1 cellular context compared by ENCODE assay signal in the genomic region with DNA sequence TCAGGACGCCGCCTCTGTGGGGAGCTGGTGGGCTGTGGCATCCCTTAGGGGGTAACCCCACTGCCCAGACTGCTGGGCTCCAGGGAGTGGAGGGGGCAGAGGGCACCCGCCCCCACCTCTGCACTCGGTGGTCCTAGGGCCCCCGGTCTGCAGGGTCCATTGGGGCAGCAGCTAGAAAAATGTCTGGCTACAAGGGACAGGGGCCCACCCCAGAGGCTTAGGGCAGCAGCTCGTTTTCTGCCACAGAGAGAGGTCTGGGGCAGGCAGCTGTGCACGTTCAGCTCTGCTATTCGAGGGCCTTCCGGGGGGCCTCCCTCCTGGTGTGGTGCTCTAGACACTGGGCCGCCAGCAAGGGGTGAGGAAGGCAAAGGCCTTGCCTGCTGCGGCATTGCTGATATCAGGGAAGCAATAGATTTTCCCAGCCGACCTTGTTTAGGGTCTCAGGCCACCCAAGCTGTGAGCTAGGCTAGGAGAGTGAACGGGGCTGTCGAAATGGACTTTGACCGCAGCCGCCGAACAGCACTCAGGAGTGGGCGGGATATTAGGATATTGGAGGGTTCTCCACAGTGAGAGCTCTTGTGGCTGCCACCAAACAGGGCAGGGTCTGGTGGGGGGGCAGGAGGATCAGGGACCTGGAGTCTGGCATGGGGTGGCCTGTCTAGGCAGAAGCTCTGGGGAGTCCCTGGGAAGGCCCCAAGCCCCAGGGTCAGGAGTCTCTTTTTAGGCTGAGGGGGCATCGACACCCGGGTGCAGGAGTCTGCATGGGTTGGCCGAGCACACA.
TF ChIP-seq lines count a peak whose summit lies in the region.

No MANE protein-coding gene starts in this region.

TF ChIP-seq in HepG2, 621 proteins besides CTCF, POLR2A, EP300 and RAD21 (continued from another document):
- TF ChIP-seq, protein P1, sequence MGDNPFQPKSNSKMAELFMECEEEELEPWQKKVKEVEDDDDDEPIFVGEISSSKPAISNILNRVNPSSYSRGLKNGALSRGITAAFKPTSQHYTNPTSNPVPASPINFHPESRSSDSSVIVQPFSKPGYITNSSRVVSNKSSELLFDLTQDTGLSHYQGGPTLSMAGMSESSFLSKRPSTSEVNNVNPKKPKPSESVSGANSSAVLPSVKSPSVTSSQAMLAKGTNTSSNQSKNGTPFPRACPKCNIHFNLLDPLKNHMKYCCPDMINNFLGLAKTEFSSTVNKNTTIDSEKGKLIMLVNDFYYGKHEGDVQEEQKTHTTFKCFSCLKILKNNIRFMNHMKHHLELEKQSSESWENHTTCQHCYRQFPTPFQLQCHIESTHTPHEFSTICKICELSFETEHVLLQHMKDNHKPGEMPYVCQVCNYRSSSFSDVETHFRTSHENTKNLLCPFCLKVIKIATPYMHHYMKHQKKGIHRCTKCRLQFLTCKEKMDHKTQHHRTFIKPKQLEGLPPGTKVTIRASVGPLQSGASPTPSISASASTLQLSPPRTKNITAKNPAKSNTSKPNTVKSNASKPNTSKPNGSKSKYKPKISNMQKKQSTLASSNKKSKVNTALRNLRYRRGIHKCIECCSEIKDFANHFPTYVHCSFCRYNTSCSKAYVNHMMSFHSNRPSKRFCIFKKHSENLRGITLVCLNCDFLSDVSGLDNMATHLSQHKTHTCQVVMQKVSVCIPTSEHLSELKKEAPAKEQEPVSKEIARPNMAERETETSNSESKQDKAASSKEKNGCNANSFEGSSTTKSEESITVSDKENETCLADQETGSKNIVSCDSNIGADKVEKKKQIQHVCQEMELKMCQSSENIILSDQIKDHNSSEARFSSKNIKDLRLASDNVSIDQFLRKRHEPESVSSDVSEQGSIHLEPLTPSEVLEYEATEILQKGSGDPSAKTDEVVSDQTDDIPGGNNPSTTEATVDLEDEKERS (CRISPR knock-in tag; IDR thresholded peaks at IDR 0.05): 0 out of 2 replicates have a peak, but pooled peaks have one; percentile 24
- TF ChIP-seq, protein P2, sequence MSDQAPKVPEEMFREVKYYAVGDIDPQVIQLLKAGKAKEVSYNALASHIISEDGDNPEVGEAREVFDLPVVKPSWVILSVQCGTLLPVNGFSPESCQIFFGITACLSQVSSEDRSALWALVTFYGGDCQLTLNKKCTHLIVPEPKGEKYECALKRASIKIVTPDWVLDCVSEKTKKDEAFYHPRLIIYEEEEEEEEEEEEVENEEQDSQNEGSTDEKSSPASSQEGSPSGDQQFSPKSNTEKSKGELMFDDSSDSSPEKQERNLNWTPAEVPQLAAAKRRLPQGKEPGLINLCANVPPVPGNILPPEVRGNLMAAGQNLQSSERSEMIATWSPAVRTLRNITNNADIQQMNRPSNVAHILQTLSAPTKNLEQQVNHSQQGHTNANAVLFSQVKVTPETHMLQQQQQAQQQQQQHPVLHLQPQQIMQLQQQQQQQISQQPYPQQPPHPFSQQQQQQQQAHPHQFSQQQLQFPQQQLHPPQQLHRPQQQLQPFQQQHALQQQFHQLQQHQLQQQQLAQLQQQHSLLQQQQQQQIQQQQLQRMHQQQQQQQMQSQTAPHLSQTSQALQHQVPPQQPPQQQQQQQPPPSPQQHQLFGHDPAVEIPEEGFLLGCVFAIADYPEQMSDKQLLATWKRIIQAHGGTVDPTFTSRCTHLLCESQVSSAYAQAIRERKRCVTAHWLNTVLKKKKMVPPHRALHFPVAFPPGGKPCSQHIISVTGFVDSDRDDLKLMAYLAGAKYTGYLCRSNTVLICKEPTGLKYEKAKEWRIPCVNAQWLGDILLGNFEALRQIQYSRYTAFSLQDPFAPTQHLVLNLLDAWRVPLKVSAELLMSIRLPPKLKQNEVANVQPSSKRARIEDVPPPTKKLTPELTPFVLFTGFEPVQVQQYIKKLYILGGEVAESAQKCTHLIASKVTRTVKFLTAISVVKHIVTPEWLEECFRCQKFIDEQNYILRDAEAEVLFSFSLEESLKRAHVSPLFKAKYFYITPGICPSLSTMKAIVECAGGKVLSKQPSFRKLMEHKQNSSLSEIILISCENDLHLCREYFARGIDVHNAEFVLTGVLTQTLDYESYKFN (CRISPR knock-in tag; conservative IDR thresholded peaks at IDR 0.05): peak; percentile 79
- TF ChIP-seq ZNF292 (CRISPR knock-in tag; IDR thresholded peaks at IDR 0.05; ENCODE audit: borderline replicate concordance, low read depth) (peak; percentile 80), ZNF333 (CRISPR knock-in tag; IDR thresholded peaks at IDR 0.05; ENCODE audit: borderline replicate concordance) (0 out of 2 replicates have a peak, but pooled peaks have one; percentile 40), HOXD1 (CRISPR knock-in tag; IDR thresholded peaks at IDR 0.05) (peak; percentile 34; the same call in 1 of the 2 replicates), ZNF230 (CRISPR knock-in tag; IDR thresholded peaks at IDR 0.05) (peak; percentile 67; the same call in 1 of the 2 replicates)
- TF ChIP-seq, protein P3, sequence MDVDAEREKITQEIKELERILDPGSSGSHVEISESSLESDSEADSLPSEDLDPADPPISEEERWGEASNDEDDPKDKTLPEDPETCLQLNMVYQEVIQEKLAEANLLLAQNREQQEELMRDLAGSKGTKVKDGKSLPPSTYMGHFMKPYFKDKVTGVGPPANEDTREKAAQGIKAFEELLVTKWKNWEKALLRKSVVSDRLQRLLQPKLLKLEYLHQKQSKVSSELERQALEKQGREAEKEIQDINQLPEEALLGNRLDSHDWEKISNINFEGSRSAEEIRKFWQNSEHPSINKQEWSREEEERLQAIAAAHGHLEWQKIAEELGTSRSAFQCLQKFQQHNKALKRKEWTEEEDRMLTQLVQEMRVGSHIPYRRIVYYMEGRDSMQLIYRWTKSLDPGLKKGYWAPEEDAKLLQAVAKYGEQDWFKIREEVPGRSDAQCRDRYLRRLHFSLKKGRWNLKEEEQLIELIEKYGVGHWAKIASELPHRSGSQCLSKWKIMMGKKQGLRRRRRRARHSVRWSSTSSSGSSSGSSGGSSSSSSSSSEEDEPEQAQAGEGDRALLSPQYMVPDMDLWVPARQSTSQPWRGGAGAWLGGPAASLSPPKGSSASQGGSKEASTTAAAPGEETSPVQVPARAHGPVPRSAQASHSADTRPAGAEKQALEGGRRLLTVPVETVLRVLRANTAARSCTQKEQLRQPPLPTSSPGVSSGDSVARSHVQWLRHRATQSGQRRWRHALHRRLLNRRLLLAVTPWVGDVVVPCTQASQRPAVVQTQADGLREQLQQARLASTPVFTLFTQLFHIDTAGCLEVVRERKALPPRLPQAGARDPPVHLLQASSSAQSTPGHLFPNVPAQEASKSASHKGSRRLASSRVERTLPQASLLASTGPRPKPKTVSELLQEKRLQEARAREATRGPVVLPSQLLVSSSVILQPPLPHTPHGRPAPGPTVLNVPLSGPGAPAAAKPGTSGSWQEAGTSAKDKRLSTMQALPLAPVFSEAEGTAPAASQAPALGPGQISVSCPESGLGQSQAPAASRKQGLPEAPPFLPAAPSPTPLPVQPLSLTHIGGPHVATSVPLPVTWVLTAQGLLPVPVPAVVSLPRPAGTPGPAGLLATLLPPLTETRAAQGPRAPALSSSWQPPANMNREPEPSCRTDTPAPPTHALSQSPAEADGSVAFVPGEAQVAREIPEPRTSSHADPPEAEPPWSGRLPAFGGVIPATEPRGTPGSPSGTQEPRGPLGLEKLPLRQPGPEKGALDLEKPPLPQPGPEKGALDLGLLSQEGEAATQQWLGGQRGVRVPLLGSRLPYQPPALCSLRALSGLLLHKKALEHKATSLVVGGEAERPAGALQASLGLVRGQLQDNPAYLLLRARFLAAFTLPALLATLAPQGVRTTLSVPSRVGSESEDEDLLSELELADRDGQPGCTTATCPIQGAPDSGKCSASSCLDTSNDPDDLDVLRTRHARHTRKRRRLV (CRISPR knock-in tag; IDR thresholded peaks at IDR 0.05): 0 out of 2 replicates have a peak, but pooled peaks have one; percentile 71
- TF ChIP-seq, protein P4, sequence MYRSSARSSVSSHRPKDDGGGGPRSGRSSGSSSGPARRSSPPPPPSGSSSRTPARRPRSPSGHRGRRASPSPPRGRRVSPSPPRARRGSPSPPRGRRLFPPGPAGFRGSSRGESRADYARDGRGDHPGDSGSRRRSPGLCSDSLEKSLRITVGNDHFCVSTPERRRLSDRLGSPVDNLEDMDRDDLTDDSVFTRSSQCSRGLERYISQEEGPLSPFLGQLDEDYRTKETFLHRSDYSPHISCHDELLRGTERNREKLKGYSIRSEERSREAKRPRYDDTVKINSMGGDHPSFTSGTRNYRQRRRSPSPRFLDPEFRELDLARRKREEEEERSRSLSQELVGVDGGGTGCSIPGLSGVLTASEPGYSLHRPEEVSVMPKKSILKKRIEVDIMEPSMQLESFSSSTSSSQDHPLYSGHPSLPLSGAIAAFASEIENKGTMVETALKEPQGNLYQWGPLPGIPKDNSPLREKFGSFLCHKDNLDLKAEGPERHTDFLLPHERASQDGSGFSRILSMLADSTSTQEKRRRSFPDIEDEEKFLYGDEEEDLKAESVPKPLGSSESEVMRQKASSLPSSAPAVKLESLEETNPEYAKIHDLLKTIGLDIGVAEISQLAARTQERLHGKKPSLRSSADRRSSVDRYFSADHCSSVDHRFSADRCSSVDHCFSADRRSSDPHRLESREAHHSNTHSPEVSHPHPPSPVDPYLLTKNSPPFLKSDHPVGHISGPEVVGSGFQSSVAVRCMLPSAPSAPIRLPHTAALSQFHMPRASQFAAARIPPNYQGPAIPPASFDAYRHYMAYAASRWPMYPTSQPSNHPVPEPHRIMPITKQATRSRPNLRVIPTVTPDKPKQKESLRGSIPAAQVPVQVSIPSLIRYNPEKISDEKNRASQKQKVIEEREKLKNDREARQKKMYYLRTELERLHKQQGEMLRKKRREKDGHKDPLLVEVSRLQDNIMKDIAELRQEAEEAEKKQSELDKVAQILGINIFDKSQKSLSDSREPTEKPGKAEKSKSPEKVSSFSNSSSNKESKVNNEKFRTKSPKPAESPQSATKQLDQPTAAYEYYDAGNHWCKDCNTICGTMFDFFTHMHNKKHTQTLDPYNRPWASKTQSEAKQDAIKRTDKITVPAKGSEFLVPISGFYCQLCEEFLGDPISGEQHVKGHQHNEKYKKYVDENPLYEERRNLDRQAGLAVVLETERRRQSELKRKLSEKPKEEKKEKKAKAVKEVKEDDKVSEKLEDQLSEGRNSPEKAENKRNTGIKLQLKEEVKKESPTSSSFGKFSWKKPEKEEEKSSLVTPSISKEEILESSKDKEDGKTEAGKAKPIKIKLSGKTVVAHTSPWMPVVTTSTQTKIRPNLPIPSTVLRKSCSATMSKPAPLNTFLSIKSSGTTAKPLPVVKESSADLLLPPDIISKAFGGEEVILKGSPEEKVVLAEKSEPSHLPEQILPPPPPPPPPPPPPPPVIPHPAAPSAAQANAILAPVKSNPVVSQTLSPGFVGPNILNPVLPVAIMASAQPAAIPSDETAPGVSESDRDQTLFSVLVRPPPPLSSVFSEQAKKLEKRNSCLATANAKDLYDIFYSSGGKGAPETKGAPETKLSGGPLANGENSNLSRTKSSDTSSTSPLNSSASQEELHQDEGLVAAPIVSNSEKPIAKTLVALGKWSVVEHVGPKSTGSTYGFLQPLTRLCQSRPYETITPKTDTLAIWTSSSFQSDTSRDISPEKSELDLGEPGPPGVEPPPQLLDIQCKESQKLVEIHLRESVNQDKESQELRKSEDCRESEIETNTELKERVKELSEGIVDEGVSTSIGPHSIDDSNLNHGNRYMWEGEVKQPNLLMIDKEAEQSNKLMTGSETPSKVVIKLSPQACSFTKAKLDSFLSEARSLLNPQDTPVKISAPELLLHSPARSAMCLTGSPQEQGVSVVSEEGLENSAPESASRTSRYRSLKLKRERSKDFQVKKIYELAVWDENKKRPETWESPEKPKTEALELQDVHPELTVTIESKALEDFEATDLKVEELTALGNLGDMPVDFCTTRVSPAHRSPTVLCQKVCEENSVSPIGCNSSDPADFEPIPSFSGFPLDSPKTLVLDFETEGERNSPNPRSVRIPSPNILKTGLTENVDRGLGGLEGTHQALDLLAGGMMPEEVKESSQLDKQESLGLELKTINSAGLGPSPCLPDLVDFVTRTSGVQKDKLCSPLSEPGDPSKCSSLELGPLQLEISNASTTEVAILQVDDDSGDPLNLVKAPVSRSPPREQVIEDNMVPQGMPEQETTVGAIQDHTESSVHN (CRISPR knock-in tag; IDR thresholded peaks at IDR 0.05): no peak
